Comparison of ENCODE assay signal across 8 cellular contexts in the genomic region with DNA sequence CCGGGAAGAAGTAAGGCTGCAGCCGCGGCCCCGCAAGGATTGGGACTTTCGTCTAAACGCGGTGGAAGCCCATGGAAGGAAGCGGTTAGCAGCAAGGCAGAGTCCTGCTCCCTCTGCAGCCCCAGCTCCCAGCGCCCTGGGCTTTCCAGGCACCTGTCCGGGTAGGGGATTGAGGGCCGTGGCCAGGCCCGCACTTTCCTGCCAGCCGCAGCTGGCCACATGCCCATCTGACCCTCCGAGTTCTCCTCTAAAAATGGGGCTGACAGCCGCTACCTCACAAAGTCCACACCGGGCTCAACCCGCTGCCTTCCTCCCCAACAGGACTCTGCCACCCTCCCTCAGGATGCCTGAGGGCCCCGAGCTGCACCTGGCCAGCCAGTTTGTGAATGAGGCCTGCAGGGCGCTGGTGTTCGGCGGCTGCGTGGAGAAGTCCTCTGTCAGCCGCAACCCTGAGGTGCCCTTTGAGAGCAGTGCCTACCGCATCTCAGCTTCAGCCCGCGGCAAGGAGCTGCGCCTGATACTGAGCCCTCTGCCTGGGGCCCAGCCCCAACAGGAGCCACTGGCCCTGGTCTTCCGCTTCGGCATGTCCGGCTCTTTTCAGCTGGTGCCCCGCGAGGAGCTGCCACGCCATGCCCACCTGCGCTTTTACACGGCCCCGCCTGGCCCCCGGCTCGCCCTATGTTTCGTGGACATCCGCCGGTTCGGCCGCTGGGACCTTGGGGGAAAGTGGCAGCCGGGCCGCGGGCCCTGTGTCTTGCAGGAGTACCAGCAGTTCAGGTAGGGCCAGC. TPM values are rescaled to one million over a fixed set of nuclear protein-coding genes. Genes with fewer than 3 reads are reported as not detected.
DNase-seq lines count a peak whose midpoint lies in the region; ATAC-seq, FAIRE-seq and TF ChIP-seq lines count a peak whose summit lies in the region.

No MANE protein-coding gene starts in this region.

- peak overlapping the region; percentile 30 for H3K27ac Mint-ChIP-seq in activated naive CD4-positive, alpha-beta T cell treated with anti-CD3 and anti-CD28 coated beads for 36 hours

- DNase-seq in activated naive CD4-positive, alpha-beta T cell treated with anti-CD3 and anti-CD28 coated beads for 36 hours, result no peak
- no peak for DNase-seq in activated naive CD4-positive, alpha-beta T cell treated with Interleukin-2 at 50 U/mL for 16 hours
- no peak for DNase-seq in astrocyte of the spinal cord (ENCODE audit: low read depth, low spot score)
- peak; percentile 79 for DNase-seq in kidney
- DNase-seq in pons (ENCODE audit: low spot score), result no peak
- no peak for DNase-seq in NCI-H82 (lab: John Stamatoyannopoulos, UW)

- H3K36me3 ChIP-seq in kidney (ENCODE audit: control insufficient read depth in 1 of 2, insufficient read depth in 2 of 2, low read length in 2 of 2), result no peaks in the 10 kb centered on the region
- peaks cover 0 to 8% (median 2%) of the 10 kb centered on the region in 5 donors for H3K36me3 ChIP-seq in subcutaneous abdominal adipose tissue (ENCODE audit: control insufficient read depth in 5 of 5, insufficient read depth in 5 of 5, low read length in 5 of 5)

- peaks cover 0 to 14% of the 10 kb centered on the region in 2 donors for H3K4me1 ChIP-seq in kidney (ENCODE audit: control insufficient read depth in 1 of 2, insufficient read depth in 1 of 2, low read depth in 1 of 2, low read length in 2 of 2)
- peaks cover 1 to 42% (median 37%) of the 10 kb centered on the region in 5 donors for H3K4me1 ChIP-seq in subcutaneous abdominal adipose tissue (ENCODE audit: control insufficient read depth in 5 of 5, insufficient read depth in 5 of 5, low read length in 5 of 5)

- H3K4me1 Mint-ChIP-seq in activated naive CD4-positive, alpha-beta T cell treated with anti-CD3 and anti-CD28 coated beads for 36 hours (ENCODE audit: low read depth), result peaks cover 36% of the 10 kb centered on the region

- no peak overlapping the region for H3K27ac ChIP-seq in kidney (ENCODE audit: low read depth in 2 of 2, low read length in 2 of 2)
- H3K27ac ChIP-seq in subcutaneous abdominal adipose tissue (ENCODE audit: low read depth, low read length), result no peak overlapping the region

- peaks cover 7% of the 10 kb centered on the region for H3K36me3 Mint-ChIP-seq in activated naive CD4-positive, alpha-beta T cell treated with anti-CD3 and anti-CD28 coated beads for 36 hours (ENCODE audit: low read depth)

- no peaks in the 10 kb centered on the region for H3K27me3 ChIP-seq in subcutaneous abdominal adipose tissue (ENCODE audit: control insufficient read depth in 5 of 5, insufficient read depth in 4 of 5, low read length in 5 of 5)

- intact Hi-C loops in activated naive CD4-positive, alpha-beta T cell treated with anti-CD3 and anti-CD28 coated beads for 36 hours (cut with micrococcal nuclease), result loop anchor here (5.0 kb wide), 1 partner anchor 294 kb away; the partner anchor contains the start of gene IMP3
- intact Hi-C loops in kidney (cut with DNase I), result no loop called here

- TF ChIP-seq CTCF in astrocyte of the spinal cord (IDR thresholded peaks at IDR 0.05; ENCODE audit: low read depth, low read length) (no peak), kidney (IDR thresholded peaks at IDR 0.05; ENCODE audit: borderline replicate concordance, extremely low read depth, insufficient read depth) (no peak)

- in situ Hi-C loops in astrocyte of the spinal cord (cut with HindIII; ENCODE audit: low sequenced_read_pairs), result no loop called here

- peak overlapping the region; percentile 52 for H3K4me3 Mint-ChIP-seq in activated naive CD4-positive, alpha-beta T cell treated with anti-CD3 and anti-CD28 coated beads for 36 hours

- H3K9me3 Mint-ChIP-seq in activated naive CD4-positive, alpha-beta T cell treated with anti-CD3 and anti-CD28 coated beads for 36 hours, result peaks cover 5% of the 10 kb centered on the region

- H3K9ac ChIP-seq in kidney (ENCODE audit: low read length in 2 of 2) (peak overlapping the region; percentile 65 to 84), subcutaneous abdominal adipose tissue (ENCODE audit: low read length in 5 of 5) (peak overlapping the region in 4 of 5 donors; percentile 80 to 86 (median 83))

- no peaks in the 10 kb centered on the region for H3K27me3 Mint-ChIP-seq in activated naive CD4-positive, alpha-beta T cell treated with anti-CD3 and anti-CD28 coated beads for 36 hours (ENCODE audit: low read depth)

- ATAC-seq in GM19035 (IDR thresholded peaks at IDR 0.05; ENCODE audit: unreplicated experiment), result no peak

- FAIRE-seq in kidney (lab: Jason Lieb, UNC), result no peak

- H3K9me3 ChIP-seq in kidney (ENCODE audit: control insufficient read depth in 1 of 2, low read length in 2 of 2) (no peaks in the 10 kb centered on the region), subcutaneous abdominal adipose tissue (ENCODE audit: control insufficient read depth in 5 of 5, low read length in 5 of 5) (no peaks in the 10 kb centered on the region)

- CTCF ChIA-PET in activated naive CD4-positive, alpha-beta T cell treated with anti-CD3 and anti-CD28 coated beads for 36 hours (lab: Charles Lee), result interaction anchor here (1.8 kb wide), 1 partner anchor 19 kb away, joined by 7 read pairs; no protein-coding TSS in a partner anchor

- peak overlapping the region; percentile 70 for H3K4me3 ChIP-seq in astrocyte of the spinal cord (ENCODE audit: low read depth, low read length)
- H3K4me3 ChIP-seq in kidney (ENCODE audit: low read length in 2 of 2), result peak overlapping the region; percentile 61 to 96
- H3K4me3 ChIP-seq in subcutaneous abdominal adipose tissue (ENCODE audit: low read depth in 1 of 5, low read length in 5 of 5), result peak overlapping the region; percentile 79 to 98 (median 91)

RNA-seq across cellular contexts. Expression of gene NEIL1, which starts 1.9 kb away (rescaled TPM):
- total RNA-seq in activated naive CD4-positive, alpha-beta T cell treated with anti-CD3 and anti-CD28 coated beads for 36 hours, result 1 to 10 TPM; 4.0 to 5.6 TPM
- total RNA-seq in kidney, result 42.9 TPM
- 22.6 TPM for polyA plus RNA-seq in kidney (ENCODE audit: insufficient read depth, low read depth, low replicate concordance)

RNA-seq across cellular contexts. Expression of gene COMMD4, which starts 12.9 kb away (rescaled TPM):
- total RNA-seq in activated naive CD4-positive, alpha-beta T cell treated with anti-CD3 and anti-CD28 coated beads for 36 hours, result 10 to 100 TPM; 65.8 to 70.4 TPM
- 67.6 TPM for total RNA-seq in kidney
- polyA plus RNA-seq in kidney (ENCODE audit: insufficient read depth, low read depth, low replicate concordance), result 162 TPM

RNA-seq across cellular contexts. Expression of gene MAN2C1, which starts 19.6 kb away (rescaled TPM):
- total RNA-seq in activated naive CD4-positive, alpha-beta T cell treated with anti-CD3 and anti-CD28 coated beads for 36 hours, result 100 to 1,000 TPM; 228 to 247 TPM
- total RNA-seq in kidney, result 246 TPM
- 126 TPM for polyA plus RNA-seq in kidney (ENCODE audit: insufficient read depth, low read depth, low replicate concordance)
